Comparison of ENCODE assay signal across 25 cellular contexts in the genomic region with DNA sequence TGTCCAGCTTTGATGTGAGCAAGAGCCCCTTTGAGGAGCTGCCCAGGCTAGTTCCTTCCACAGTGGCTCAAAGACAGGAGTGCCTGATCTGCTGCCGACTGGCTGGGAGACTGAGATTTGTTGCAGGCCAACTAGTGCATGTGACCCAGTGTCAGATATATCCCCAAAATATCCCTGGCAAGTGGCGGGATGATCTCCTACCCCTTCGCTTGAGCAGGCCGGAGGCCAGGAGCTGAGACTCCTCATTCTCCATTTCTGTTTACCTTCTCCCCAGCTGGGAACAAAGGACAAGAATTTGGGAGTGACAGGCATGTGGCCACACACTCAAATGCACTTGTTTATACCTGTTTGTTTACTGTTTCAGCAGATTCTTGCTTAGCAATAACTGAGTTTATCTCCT. TPM values are rescaled to one million over a fixed set of nuclear protein-coding genes. Genes with fewer than 3 reads are reported as not detected.
DNase-seq lines count a peak whose midpoint lies in the region; ATAC-seq, FAIRE-seq and TF ChIP-seq lines count a peak whose summit lies in the region.
"Had no signal": no experiment of that assay in that cellular context is flagged by ENCODE, and none has a peak within 500 bp of the region (broad histone marks: within the 10 kb centered on the region; RNA-seq: fewer than 3 reads in every experiment).

No MANE protein-coding gene starts in this region.

- intact Hi-C loops in left ventricle myocardium inferior (cut with micrococcal nuclease): loop anchor here (5.0 to 10.0 kb wide), 2 partner anchors 195 to 538 kb away; no protein-coding TSS in a partner anchor

- H3K4me3 ChIP-seq in H1 (ENCODE audit: extremely low read depth in 1 of 4, insufficient read depth in 2 of 4, low read depth in 3 of 4, low read length in 4 of 4) (no peak overlapping the region), left ventricle myocardium inferior (no peak overlapping the region), trophoblast cell (ENCODE audit: low read depth, low read length) (no peak overlapping the region)
- H3K4me3 ChIP-seq: vagina had no signal

- TF ChIP-seq POLR2A in H1 (IDR thresholded peaks at IDR 0.05; ENCODE audit: control extremely low read depth in 1 of 2, low read depth in 2 of 2, low read length in 2 of 2): no peak

- H3K4me1 Mint-ChIP-seq in H9: peaks cover 18 to 21% of the 10 kb centered on the region in 2 experiments
- H3K4me1 Mint-ChIP-seq: activated B cell treated with CpG ODN at 0.5 μM for 24 hours had no signal

- no peak overlapping the region for H2AFZ ChIP-seq in H9 (ENCODE audit: low read length)
- peak overlapping the region; percentile 88 for H2AFZ ChIP-seq in H1 (ENCODE audit: low read length)
- H2AFZ ChIP-seq in trophoblast cell (ENCODE audit: insufficient read depth, low read length, poor library complexity): peak overlapping the region; percentile 3

- no peak for TF ChIP-seq EP300 in H1 (IDR thresholded peaks at IDR 0.05; ENCODE audit: borderline replicate concordance in 1 of 2, low read depth in 2 of 2, low read length in 2 of 2)

- H3K4ac ChIP-seq in H9 (ENCODE audit: low read depth, low read length) (no peak overlapping the region), H1 (replicated peaks; ENCODE audit: insufficient read length, low read depth, low read length) (no peak overlapping the region), trophoblast cell (ENCODE audit: low read depth, low read length) (no peak overlapping the region)

- H3K56ac ChIP-seq in H9 (ENCODE audit: insufficient read length, low read depth, low read length) (no peak overlapping the region), H1 (replicated peaks; ENCODE audit: insufficient read length, low read depth, low read length) (no peak overlapping the region)

- H2BK15ac ChIP-seq in H9 (ENCODE audit: low read depth, low read length) (no peak overlapping the region), H1 (ENCODE audit: low read length) (no peak overlapping the region)

- H4K91ac ChIP-seq in H9 (ENCODE audit: insufficient read length, low read depth, low read length) (no peak overlapping the region), H1 (replicated peaks; ENCODE audit: insufficient read length, low read length) (no peak overlapping the region), trophoblast cell (ENCODE audit: low read depth, low read length) (peak overlapping the region; percentile 91)

- H2BK120ac ChIP-seq in H9 (ENCODE audit: low read depth, low read length, poor library complexity, severe bottlenecking) (no peak overlapping the region), H1 (replicated peaks; ENCODE audit: low read depth, low read length) (no peak overlapping the region), trophoblast cell (ENCODE audit: insufficient read depth, low read length, poor library complexity) (peak overlapping the region; percentile 26)

- no peak for FAIRE-seq in H1 (lab: Jason Lieb, UNC)

- no peak for ATAC-seq in HG03135 (IDR thresholded peaks at IDR 0.05; ENCODE audit: unreplicated experiment)
- ATAC-seq: activated naive CD8-positive, alpha-beta T cell treated with anti-CD3 and anti-CD28 coated beads, Interleukin-2, amount 50 U/mL, for 24 hours; HCT116; naive thymus-derived CD8-positive, alpha-beta T cell; stimulated activated effector memory CD8-positive, alpha-beta T cell treated with anti-CD3 and anti-CD28 coated beads, Interleukin-12 subunit alpha, Interleukin-12 subunit beta, amount 100 ng/mL, for 72 hours had no signal

- H3K18ac ChIP-seq in H9 (ENCODE audit: insufficient read length, low read depth, low read length) (peak overlapping the region; percentile 35), H1 (ENCODE audit: extremely low read depth, low read length) (peak overlapping the region; percentile 4; the same call in 1 of the 2 replicates), trophoblast cell (ENCODE audit: low read length) (peak overlapping the region; percentile 61)

- H3K23me2 ChIP-seq in H9 (ENCODE audit: insufficient read length, low read depth, low read length, poor library complexity, severe bottlenecking) (no peaks in the 10 kb centered on the region), H1 (ENCODE audit: low read depth, low read length) (no peaks in the 10 kb centered on the region)

- DNase-seq in H9 (no peak), H1 (ENCODE audit: low read depth in 1 of 2, low spot score in 2 of 2) (no peak), left ventricle myocardium inferior (peak; percentile 24), trophoblast cell (no peak), GOT3 (lab: John Stamatoyannopoulos, UW) (no peak), NCI-H82 treated with DMSO at 0.1 percent for 48 hours (lab: John Stamatoyannopoulos, UW; ENCODE audit: unreplicated experiment) (no peak), KG1 (lab: John Stamatoyannopoulos, UW) (no peak)
- DNase-seq: activated B cell treated with CpG ODN at 0.5 μM for 24 hours; activated CD4-positive, alpha-beta memory T cell treated with anti-CD3 and anti-CD28 coated beads, Interleukin-2, amount 10 ng/mL, durations not matched to agents 7 days and 5 days; activated effector memory CD4-positive, alpha-beta T cell treated with Interleukin-2 at 50 U/mL for 16 hours; activated naive CD8-positive, alpha-beta T cell treated with anti-CD3 and anti-CD28 coated beads, Interleukin-2, amount 50 U/mL, for 24 hours; Kasumi-1; kidney glomerular epithelial cell; naive thymus-derived CD8-positive, alpha-beta T cell; NCI-H1694 treated with DMSO at 0.1 percent for 48 hours; NCI-H69; stimulated activated CD4-positive, alpha-beta T cell treated with anti-CD3 and anti-CD28 coated beads, Interleukin-1b, Interleukin-23, amount 100 ng/mL, for 48 hours; T1000 had no signal

- H2BK20ac ChIP-seq in H9 (ENCODE audit: low read depth, low read length, poor library complexity, severe bottlenecking) (no peak overlapping the region), H1 (ENCODE audit: low read length) (peak overlapping the region; percentile 43; the same call in 1 of the 2 replicates)

- H3K4me1 ChIP-seq in H9 (ENCODE audit: insufficient read depth, low read length) (no peaks in the 10 kb centered on the region; the same call in 1 of the 2 replicates), H1 (replicated peaks in 1 of 4; ENCODE audit: control insufficient read depth in 3 of 4, insufficient read depth in 4 of 4, low read length in 3 of 4) (peaks cover 0 to 3% (median under 1%) of the 10 kb centered on the region in 4 experiments; a peak in 1 of 7 replicates), left ventricle myocardium inferior (peaks cover 9% of the 10 kb centered on the region), trophoblast cell (ENCODE audit: control insufficient read depth in 1 of 2, insufficient read depth in 2 of 2, low read length in 2 of 2) (peaks cover 0 to 5% of the 10 kb centered on the region in 2 experiments)

- H3K27ac ChIP-seq in H9 (ENCODE audit: insufficient read length, low read depth, low read length) (no peak overlapping the region), H1 (ENCODE audit: low read depth, low read length) (no peak overlapping the region), left ventricle myocardium inferior (replicated peaks) (peak overlapping the region; percentile 67), trophoblast cell (ENCODE audit: low read depth, low read length) (peak overlapping the region; percentile 62)
- H3K27ac ChIP-seq: RWPE1, vagina had no signal

- no peak overlapping the region for H4K12ac ChIP-seq in trophoblast cell (ENCODE audit: low read depth, low read length)

- no peak overlapping the region for H3K4me3 Mint-ChIP-seq in H9
- H3K4me3 Mint-ChIP-seq: activated B cell treated with CpG ODN at 0.5 μM for 24 hours; activated CD4-positive, alpha-beta memory T cell treated with anti-CD3 and anti-CD28 coated beads, Interleukin-2, amount 10 ng/mL, durations not matched to agents 7 days and 5 days; activated naive CD8-positive, alpha-beta T cell treated with anti-CD3 and anti-CD28 coated beads, Interleukin-2, amount 50 U/mL, for 24 hours; CD14-positive monocyte; dendritic cell treated with granulocyte-macrophage colony-stimulating factor and Interleukin-4, amounts not matched to agents 40 ng/mL and 50 ng/mL, for 4 days; naive thymus-derived CD8-positive, alpha-beta T cell; stimulated activated effector memory CD8-positive, alpha-beta T cell treated with anti-CD3 and anti-CD28 coated beads, Interleukin-12 subunit alpha, Interleukin-12 subunit beta, amount 100 ng/mL, for 72 hours had no signal

- CTCF ChIA-PET in H1 (lab: Charles Lee; ENCODE audit: partially characterized antibody): interaction anchor here (1.0 kb wide), 1 partner anchor 13 kb away, joined by 3 read pairs; no protein-coding TSS in a partner anchor

- H3K36me3 Mint-ChIP-seq in H9 (ENCODE audit: insufficient read depth in 1 of 3, low read depth in 3 of 3): no peaks in the 10 kb centered on the region
- H3K36me3 Mint-ChIP-seq: CD14-positive monocyte; naive thymus-derived CD8-positive, alpha-beta T cell; stimulated activated effector memory CD8-positive, alpha-beta T cell treated with anti-CD3 and anti-CD28 coated beads, Interleukin-12 subunit alpha, Interleukin-12 subunit beta, amount 100 ng/mL, for 72 hours had no signal

- TF ChIP-seq CTCF in H9 (conservative IDR thresholded peaks at IDR 0.05) (no peak), H1 (IDR thresholded peaks at IDR 0.05; ENCODE audit: control extremely low read depth in 1 of 3, insufficient read depth in 1 of 3, low read depth in 1 of 3, low read length in 3 of 3) (no peak), left ventricle myocardium inferior (IDR thresholded peaks at IDR 0.05; ENCODE audit: borderline replicate concordance) (no peak)

- H4K8ac ChIP-seq in H9 (replicated peaks; ENCODE audit: insufficient read length, low read depth, low read length): no peak overlapping the region
- no peak overlapping the region for H4K8ac ChIP-seq in H1 (ENCODE audit: extremely low read depth, insufficient read depth, low read length)
- peak overlapping the region; percentile 75 for H4K8ac ChIP-seq in trophoblast cell (ENCODE audit: low read depth, low read length)

- no peaks in the 10 kb centered on the region for H3K9me3 Mint-ChIP-seq in H9
- H3K9me3 Mint-ChIP-seq: activated B cell treated with CpG ODN at 0.5 μM for 24 hours; activated CD4-positive, alpha-beta memory T cell treated with anti-CD3 and anti-CD28 coated beads, Interleukin-2, amount 10 ng/mL, durations not matched to agents 7 days and 5 days; activated naive CD8-positive, alpha-beta T cell treated with anti-CD3 and anti-CD28 coated beads, Interleukin-2, amount 50 U/mL, for 24 hours; dendritic cell treated with granulocyte-macrophage colony-stimulating factor and Interleukin-4, amounts not matched to agents 40 ng/mL and 50 ng/mL, for 4 days; naive thymus-derived CD8-positive, alpha-beta T cell; stimulated activated effector memory CD8-positive, alpha-beta T cell treated with anti-CD3 and anti-CD28 coated beads, Interleukin-12 subunit alpha, Interleukin-12 subunit beta, amount 100 ng/mL, for 72 hours had no signal

- H3T11ph ChIP-seq in H9 (ENCODE audit: low read length): no peak overlapping the region

- H2BK12ac ChIP-seq in H9 (ENCODE audit: insufficient read length, low read depth, low read length) (no peak overlapping the region), H1 (ENCODE audit: low read depth, low read length) (peak overlapping the region; percentile 43; the same call in 1 of the 2 replicates), trophoblast cell (ENCODE audit: low read length) (peak overlapping the region; percentile 75)

- no CpG with 5 or more reads among the region's 4 CpGs for WGBS in H9 (ENCODE audit: extremely low coverage, insufficient read length, low lambda C conversion rate)
- WGBS in H1 (ENCODE audit: extremely low coverage in 1 of 2, insufficient coverage in 1 of 2, insufficient read length in 1 of 2, insufficient replicate concordance in 2 of 2, low coverage in 1 of 2, low lambda C conversion rate in 2 of 2, missing lambda C conversion rate in 1 of 2), 2 experiments: 92% methylated on average over 4 of the region's 4 CpGs; no CpG with 5 or more reads in 1 of the 2 experiments
- no CpG with 5 or more reads among the region's 4 CpGs for WGBS in trophoblast cell (ENCODE audit: extremely low coverage, insufficient coverage, insufficient read length)

- H3K27me3 Mint-ChIP-seq in H9 (ENCODE audit: low read depth): peaks cover 7% of the 10 kb centered on the region
- H3K27me3 Mint-ChIP-seq: dendritic cell treated with granulocyte-macrophage colony-stimulating factor and Interleukin-4, amounts not matched to agents 40 ng/mL and 50 ng/mL, for 4 days had no signal

- H3K23ac ChIP-seq in H9 (ENCODE audit: insufficient read length, low read depth, low read length) (no peak overlapping the region), H1 (ENCODE audit: insufficient read length) (no peak overlapping the region), trophoblast cell (ENCODE audit: low read length) (no peak overlapping the region)

- H3K79me1 ChIP-seq in H9 (ENCODE audit: insufficient read depth, low read depth, low read length, poor library complexity, severe bottlenecking) (no peaks in the 10 kb centered on the region), H1 (ENCODE audit: low read depth, low read length) (no peaks in the 10 kb centered on the region), trophoblast cell (ENCODE audit: low read length) (peaks cover 4% of the 10 kb centered on the region)

- no peak overlapping the region for H2BK5ac ChIP-seq in H9 (ENCODE audit: insufficient read length, low read length)
- H2BK5ac ChIP-seq in H1 (ENCODE audit: low read depth, low read length): peak overlapping the region; percentile 75; the same call in 1 of the 2 replicates
- H2BK5ac ChIP-seq in trophoblast cell (ENCODE audit: low read depth, low read length, poor library complexity): peak overlapping the region; percentile 83

- H3K14ac ChIP-seq in H9 (ENCODE audit: insufficient read depth, low read length) (no peak overlapping the region), H1 (ENCODE audit: insufficient read length) (no peak overlapping the region), trophoblast cell (ENCODE audit: low read length) (peak overlapping the region; percentile 67)

- H2AK5ac ChIP-seq in H9 (ENCODE audit: insufficient read length, low read length) (no peak overlapping the region), H1 (ENCODE audit: low read depth, low read length) (no peak overlapping the region), trophoblast cell (ENCODE audit: low read length) (no peak overlapping the region)

- H3K36me3 ChIP-seq in H1 (ENCODE audit: control insufficient read depth in 2 of 4, insufficient read depth in 4 of 4, low read length in 3 of 4): no peaks in the 10 kb centered on the region
- no peaks in the 10 kb centered on the region for H3K36me3 ChIP-seq in left ventricle myocardium inferior
- no peaks in the 10 kb centered on the region for H3K36me3 ChIP-seq in trophoblast cell (ENCODE audit: control insufficient read depth in 1 of 2, insufficient read depth in 2 of 2, low read length in 2 of 2)
- H3K36me3 ChIP-seq: vagina had no signal

- H3K9ac ChIP-seq in H9 (ENCODE audit: extremely low read depth, insufficient read length, low read length) (no peak overlapping the region), H1 (replicated peaks in 1 of 4; ENCODE audit: extremely low read depth in 1 of 4, low read depth in 3 of 4, low read length in 3 of 4) (no peak overlapping the region), trophoblast cell (ENCODE audit: low read length) (no peak overlapping the region)

- no peak overlapping the region for H4K5ac ChIP-seq in H9 (ENCODE audit: insufficient read length, low read depth, low read length)
- no peak overlapping the region for H4K5ac ChIP-seq in H1 (ENCODE audit: insufficient read length, low read depth, low read length)

- TF ChIP-seq RAD21 in H1 (IDR thresholded peaks at IDR 0.05 in 1 of 2, conservative IDR thresholded peaks at IDR 0.05 in 1 of 2; ENCODE audit: low read depth in 2 of 2, low read length in 2 of 2): no peak

- H3K27me3 ChIP-seq in H9 (ENCODE audit: insufficient read depth, low read length): no peaks in the 10 kb centered on the region
- no peaks in the 10 kb centered on the region for H3K27me3 ChIP-seq in H1 (replicated peaks in 1 of 4; ENCODE audit: control insufficient read depth in 3 of 4, extremely low read depth in 1 of 4, insufficient read depth in 3 of 4, low read length in 3 of 4)
- H3K27me3 ChIP-seq in left ventricle myocardium inferior (ENCODE audit: low read depth): no peaks in the 10 kb centered on the region
- H3K27me3 ChIP-seq in trophoblast cell (ENCODE audit: insufficient read depth, low read length): no peaks in the 10 kb centered on the region
- H3K27me3 ChIP-seq: vagina had no signal

- H4K20me1 ChIP-seq in H9 (ENCODE audit: control insufficient read depth, insufficient read depth, insufficient read length) (no peaks in the 10 kb centered on the region), H1 (replicated peaks in 1 of 2; ENCODE audit: control insufficient read depth in 1 of 2, insufficient read depth in 2 of 2, low read length in 2 of 2) (no peaks in the 10 kb centered on the region)

- H3K9me3 ChIP-seq in H9 (ENCODE audit: control insufficient read depth, low read depth, low read length) (no peaks in the 10 kb centered on the region), H1 (ENCODE audit: insufficient read depth in 2 of 2, low read depth in 1 of 2, low read length in 1 of 2) (no peaks in the 10 kb centered on the region), left ventricle myocardium inferior (replicated peaks) (no peaks in the 10 kb centered on the region), trophoblast cell (ENCODE audit: insufficient read depth, low read depth, low read length) (no peaks in the 10 kb centered on the region)
- H3K9me3 ChIP-seq: vagina had no signal

- no peak overlapping the region for H3K4me2 ChIP-seq in H9 (ENCODE audit: insufficient read depth, insufficient read length, low read length)
- H3K4me2 ChIP-seq in H1 (ENCODE audit: insufficient read depth in 1 of 2, low read depth in 2 of 2, low read length in 2 of 2): no peak overlapping the region
- H3K4me2 ChIP-seq in trophoblast cell (ENCODE audit: low read length): no peak overlapping the region

- H3K79me2 ChIP-seq in H9 (ENCODE audit: insufficient read depth, low read length): no peaks in the 10 kb centered on the region
- no peaks in the 10 kb centered on the region for H3K79me2 ChIP-seq in H1 (ENCODE audit: control insufficient read depth in 1 of 2, insufficient read depth in 2 of 2, low read length in 2 of 2)
- no peaks in the 10 kb centered on the region for H3K79me2 ChIP-seq in trophoblast cell (ENCODE audit: control insufficient read depth, insufficient read depth, low read length, poor library complexity)

- POLR2A ChIA-PET in H1 (lab: Charles Lee; ENCODE audit: partially characterized antibody): no interaction called here

- H3K27ac Mint-ChIP-seq in H9: no peak overlapping the region
- H3K27ac Mint-ChIP-seq: activated B cell treated with CpG ODN at 0.5 μM for 24 hours; activated CD4-positive, alpha-beta memory T cell treated with anti-CD3 and anti-CD28 coated beads, Interleukin-2, amount 10 ng/mL, durations not matched to agents 7 days and 5 days; activated naive CD8-positive, alpha-beta T cell treated with anti-CD3 and anti-CD28 coated beads, Interleukin-2, amount 50 U/mL, for 24 hours; CD14-positive monocyte; dendritic cell treated with granulocyte-macrophage colony-stimulating factor and Interleukin-4, amounts not matched to agents 40 ng/mL and 50 ng/mL, for 4 days; naive thymus-derived CD8-positive, alpha-beta T cell; stimulated activated effector memory CD8-positive, alpha-beta T cell treated with anti-CD3 and anti-CD28 coated beads, Interleukin-12 subunit alpha, Interleukin-12 subunit beta, amount 100 ng/mL, for 72 hours had no signal

RNA-seq across cellular contexts. Expression of gene XPO4, which starts 37.1 kb away (rescaled TPM):
- total RNA-seq in H9 (2021) (34.1 and 36.1 TPM in 2 replicates), left ventricle myocardium inferior (32.0 TPM)
- 33.3 and 35.5 TPM in 2 replicates for total RNA-seq in H1 (2021; fragmentation: NEBNext Ultra II Directional; extraction: Animal tissue kit (Norgen Biotek cat#: 25700))
- 7.3 and 11.9 TPM in 2 replicates for polyA plus RNA-seq in H1 (2011; rRNA removed)
- 13.2 TPM for polyA plus RNA-seq in H1 (2011; cell fraction: cytosol; rRNA removed)
- 8.8 TPM for polyA plus RNA-seq in H1 (2011; cell fraction: nucleus; rRNA removed)
- 8.2 to 17.2 TPM (median 11.7 TPM) in 4 replicates for polyA plus RNA-seq in H1 (2012, experiment 1 of 2)
- 0.89 TPM for polyA plus RNA-seq in H1 (2012, experiment 2 of 2)
- 16.3 TPM for polyA plus RNA-seq in H1 (2013, experiment 1 of 2)
- polyA plus RNA-seq in H1 (2013, experiment 2 of 2): 14.2 TPM
- polyA minus RNA-seq in H1 (2011; rRNA and poly(A)+ RNA removed): 38.8 and 55.6 TPM in 2 replicates
- polyA minus RNA-seq in H1 (2011; cell fraction: cytosol; rRNA and poly(A)+ RNA removed): 50.1 TPM
- 36.9 TPM for polyA minus RNA-seq in H1 (2011; cell fraction: nucleus; rRNA and poly(A)+ RNA removed)
- 10.7 TPM in 2 replicates for polyA plus RNA-seq in trophoblast cell (2013)

Comparison
In these comparisons a context has a peak if more than half of its experiments do, and no peak if none do; other contexts are left out.
1. H3K18ac ChIP-seq: peak in every context shown above with its lines; median percentile 61 in trophoblast cell; 35 in H9; 4 in H1.
2. H3K27ac ChIP-seq: peak in left ventricle myocardium inferior (single experiment) and trophoblast cell (single experiment); none in H9 (single experiment) and H1 (single experiment).